8 cellular contexts compared by ENCODE assay signal in the genomic region with DNA sequence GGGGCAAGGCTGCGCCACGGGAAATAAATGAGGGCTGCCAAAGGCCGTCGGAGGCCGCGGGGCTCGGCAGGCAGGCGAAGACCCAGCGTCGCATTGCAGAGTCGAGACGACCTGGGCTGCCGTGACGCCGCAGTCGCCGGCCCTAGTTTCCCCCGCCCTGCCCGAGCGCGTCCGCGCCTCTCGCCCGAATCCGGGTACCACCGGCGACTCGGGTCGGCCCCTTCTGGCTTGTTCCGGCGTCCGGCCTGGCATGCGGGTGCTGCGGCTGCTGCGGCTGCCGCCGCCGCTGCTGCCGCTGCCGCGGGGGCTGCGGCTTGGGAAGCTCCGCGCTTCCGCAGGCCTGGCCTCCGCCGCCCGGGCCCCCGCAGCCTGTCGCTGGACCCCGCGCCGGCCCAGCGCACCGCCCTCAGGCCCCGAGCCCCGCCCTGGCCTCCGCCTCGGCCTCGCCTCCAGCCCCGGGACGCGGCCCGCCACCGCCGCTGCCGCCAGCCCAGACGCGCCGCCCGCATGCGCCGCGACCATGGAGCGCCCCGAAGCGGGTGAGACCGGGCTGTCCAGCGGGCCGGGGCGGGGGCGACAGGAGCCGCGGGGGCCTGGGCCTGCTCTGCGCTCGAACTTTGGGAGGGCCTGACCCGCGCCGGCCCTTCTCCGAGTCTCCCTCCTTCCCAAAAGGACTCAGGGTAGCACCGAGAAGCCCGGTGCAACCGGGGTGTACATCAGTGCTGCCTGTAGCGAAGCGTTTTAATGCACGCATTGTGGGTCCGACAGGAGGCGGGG. TPM values are rescaled to one million over a fixed set of nuclear protein-coding genes. Genes with fewer than 3 reads are reported as not detected.
A peak's percentile ranks its signal among the peaks of the same experiment; 100 is the strongest.
DNase-seq lines count a peak whose midpoint lies in the region; TF ChIP-seq lines count a peak whose summit lies in the region.

TSS of gene AKAP7 (plus strand) at position 224 of the 777 bp plus-strand sequence. CDS start at position 521, 297 bp downstream.

- peaks cover 39% of the 10 kb centered on the region for H3K4me1 ChIP-seq in Loucy (ENCODE audit: insufficient read depth, low read length, poor library complexity, severe bottlenecking)

- peak within 1 kb of the TSS; percentile 96 for H3K4me2 ChIP-seq in Loucy (ENCODE audit: low read depth, low read length, poor library complexity, severe bottlenecking)

- H3K9ac ChIP-seq in Loucy (ENCODE audit: low read depth, low read length, poor library complexity, severe bottlenecking), result peak within 1 kb of the TSS; percentile 94

- DNase-seq in GM06990 (ENCODE audit: extremely low read depth, insufficient read length) (peak; percentile 77), H7 (peak; percentile 93), cortex of kidney (lab: John Stamatoyannopoulos, UW) (peak; percentile 30), left kidney (ENCODE audit: low read depth, low spot score) (peak; percentile 90), COR-L47 (lab: John Stamatoyannopoulos, UW) (no peak)
- DNase-seq in activated CD4-positive, alpha-beta T cell treated with anti-CD3 and anti-CD28 coated beads for 48 hours, result peak; percentile 74
- peak; percentile 58 to 70 for DNase-seq in stimulated activated CD4-positive, alpha-beta T cell treated with anti-CD3 and anti-CD28 coated beads, Interleukin-2, amount 100 ng/mL, for 24 hours

- no peaks in the 10 kb centered on the region for H3K9me3 ChIP-seq in Loucy (ENCODE audit: insufficient read depth, low read depth, low read length)

- TF ChIP-seq CTCF in GM06990 (IDR thresholded peaks at IDR 0.05; ENCODE audit: insufficient read depth, low read length, poor library complexity, severe bottlenecking) (no peak), Loucy (conservative IDR thresholded peaks at IDR 0.05; ENCODE audit: low read length) (no peak)

- no peaks in the 10 kb centered on the region for H3K9me2 ChIP-seq in Loucy (replicated peaks; ENCODE audit: low read depth, low read length)

- H3K27me3 ChIP-seq in GM06990 (replicated peaks; ENCODE audit: control insufficient read depth, insufficient read depth, low read length) (no peaks in the 10 kb centered on the region; the same call in none of the 2 replicates), H7 (ENCODE audit: control insufficient read depth, insufficient read depth, low read length) (peaks cover 1% of the 10 kb centered on the region; the same call in 1 of the 2 replicates), Loucy (ENCODE audit: insufficient read depth, low read length, poor library complexity, severe bottlenecking) (no peaks in the 10 kb centered on the region)

- peaks cover 23% of the 10 kb centered on the region for H3K79me2 ChIP-seq in Loucy (ENCODE audit: insufficient read depth, low read length)

- no peaks in the 10 kb centered on the region for H4K20me1 ChIP-seq in Loucy (ENCODE audit: insufficient read depth, low read length, poor library complexity, severe bottlenecking)

- H2AFZ ChIP-seq in Loucy (ENCODE audit: low read length), result peak within 1 kb of the TSS; percentile 99

- H3K4me3 ChIP-seq in GM06990 (replicated peaks; ENCODE audit: low read depth, low read length) (peak within 1 kb of the TSS; percentile 47), H7 (ENCODE audit: insufficient read depth, low read depth, low read length) (peak within 1 kb of the TSS; percentile 55), Loucy (ENCODE audit: low read length, poor library complexity, severe bottlenecking) (peak within 1 kb of the TSS; percentile 95)

- H3K36me3 ChIP-seq in GM06990 (ENCODE audit: control insufficient read depth, insufficient read depth, low read length) (no peaks in the 10 kb centered on the region), H7 (replicated peaks; ENCODE audit: control insufficient read depth, insufficient read depth, low read length) (no peaks in the 10 kb centered on the region), Loucy (ENCODE audit: insufficient read depth, low read length) (no peaks in the 10 kb centered on the region)

- no peaks in the 10 kb centered on the region for H3F3A ChIP-seq in Loucy (ENCODE audit: low read depth)

RNA-seq across cellular contexts. Expression of gene AKAP7, which starts in this region (rescaled TPM):
- 3.9 and 7.4 TPM in 2 replicates for total RNA-seq in H7 (2014; rRNA removed; shearing (Covaris generic))
